Comparison of ENCODE assay signal across 1 cellular context in genomic region chr3:141738636-141739363, GRCh38.
TF ChIP-seq lines count a peak whose summit lies in the region.

No MANE protein-coding gene starts in this region.

TF ChIP-seq in HepG2, 621 proteins besides CTCF, POLR2A, EP300 and RAD21 (continued from another document and continues in another):
- TF ChIP-seq ZNF607 (CRISPR knock-in tag; IDR thresholded peaks at IDR 0.05; ENCODE audit: borderline replicate concordance) (no peak), BCLAF1 (IDR thresholded peaks at IDR 0.05) (no peak), ZNF232 (CRISPR knock-in tag; IDR thresholded peaks at IDR 0.05; ENCODE audit: borderline replicate concordance) (0 out of 2 replicates have a peak, but pooled peaks have one; percentile 37), HINFP (CRISPR knock-in tag; IDR thresholded peaks at IDR 0.05; ENCODE audit: low read depth) (no peak), ZNF326 (CRISPR knock-in tag; IDR thresholded peaks at IDR 0.05; ENCODE audit: borderline replicate concordance) (no peak), CENPBD1 (CRISPR knock-in tag; IDR thresholded peaks at IDR 0.05; ENCODE audit: borderline replicate concordance, low read depth) (no peak), ATF7-NPFF (CRISPR knock-in tag; IDR thresholded peaks at IDR 0.05; ENCODE audit: low read depth) (no peak), THYN1 (CRISPR knock-in tag; IDR thresholded peaks at IDR 0.05; ENCODE audit: borderline replicate concordance, low read depth) (no peak), BCL6 (CRISPR knock-in tag; IDR thresholded peaks at IDR 0.05) (peak; percentile 15; the same call in 1 of the 2 replicates), TCF12 (IDR thresholded peaks at IDR 0.05) (no peak), TCF12 (CRISPR knock-in tag; IDR thresholded peaks at IDR 0.05) (no peak; the same call in 1 of the 2 replicates), IRF2 (CRISPR knock-in tag; IDR thresholded peaks at IDR 0.05) (no peak), PBX3 (CRISPR knock-in tag; IDR thresholded peaks at IDR 0.05; ENCODE audit: borderline replicate concordance) (no peak), GTF2F1 (IDR thresholded peaks at IDR 0.05; ENCODE audit: low read length) (no peak), CSRNP2 (CRISPR knock-in tag; conservative IDR thresholded peaks at IDR 0.05; ENCODE audit: low read depth) (0 out of 2 replicates have a peak, but pooled peaks have one; percentile 70), ZNF354B (CRISPR knock-in tag; IDR thresholded peaks at IDR 0.05) (no peak), ZFP62 (CRISPR knock-in tag; IDR thresholded peaks at IDR 0.05) (no peak), ARNT (IDR thresholded peaks at IDR 0.05) (no peak), ZNF441 (CRISPR knock-in tag; IDR thresholded peaks at IDR 0.05; ENCODE audit: borderline replicate concordance) (no peak), DR1 (CRISPR knock-in tag; IDR thresholded peaks at IDR 0.05) (no peak), SNAPC5 (CRISPR knock-in tag; IDR thresholded peaks at IDR 0.05; ENCODE audit: borderline replicate concordance) (no peak), YEATS2 (CRISPR knock-in tag; IDR thresholded peaks at IDR 0.05; ENCODE audit: borderline replicate concordance) (no peak), GPBP1L1 (CRISPR knock-in tag; IDR thresholded peaks at IDR 0.05) (no peak), ZFP90 (CRISPR knock-in tag; IDR thresholded peaks at IDR 0.05; ENCODE audit: borderline replicate concordance) (no peak), NFIB (CRISPR knock-in tag; IDR thresholded peaks at IDR 0.05; ENCODE audit: borderline replicate concordance) (no peak), NFE2L2 (IDR thresholded peaks at IDR 0.05; ENCODE audit: low read length) (no peak), SMAD1 (CRISPR knock-in tag; IDR thresholded peaks at IDR 0.05; ENCODE audit: borderline replicate concordance, low read depth) (no peak), ZNF616 (CRISPR knock-in tag; IDR thresholded peaks at IDR 0.05; ENCODE audit: low read depth) (no peak), SP140L (CRISPR knock-in tag; IDR thresholded peaks at IDR 0.05; ENCODE audit: borderline replicate concordance) (no peak), GRHL1 (CRISPR knock-in tag; conservative IDR thresholded peaks at IDR 0.05) (no peak), TIGD3 (CRISPR knock-in tag; IDR thresholded peaks at IDR 0.05; ENCODE audit: borderline replicate concordance) (no peak), ASH2L (IDR thresholded peaks at IDR 0.05; ENCODE audit: insufficient read length, low read depth, low read length) (peak; percentile 5), SNAPC4 (CRISPR knock-in tag; IDR thresholded peaks at IDR 0.05) (peak; percentile 48), ZNF83 (CRISPR knock-in tag; IDR thresholded peaks at IDR 0.05; ENCODE audit: borderline replicate concordance) (no peak), SRY (CRISPR knock-in tag; IDR thresholded peaks at IDR 0.05) (no peak), SUZ12 (IDR thresholded peaks at IDR 0.05; ENCODE audit: low read depth, low read length) (no peak), ARID2 (CRISPR knock-in tag; IDR thresholded peaks at IDR 0.05; ENCODE audit: borderline replicate concordance) (peak; percentile 80; the same call in 1 of the 2 replicates), ZNF547 (CRISPR knock-in tag; IDR thresholded peaks at IDR 0.05) (no peak), DNMT3B (CRISPR knock-in tag; conservative IDR thresholded peaks at IDR 0.05) (0 out of 2 replicates have a peak, but pooled peaks have one; percentile 36), ZNF710 (CRISPR knock-in tag; IDR thresholded peaks at IDR 0.05; ENCODE audit: borderline replicate concordance) (no peak), ZNF737 (CRISPR knock-in tag; IDR thresholded peaks at IDR 0.05; ENCODE audit: borderline replicate concordance) (peak; percentile 5; the same call in 1 of the 2 replicates)
